Comparison of ENCODE assay signal across 1 cellular context in genomic region chr16:84266451-84266850, GRCh38.
TF ChIP-seq lines count a peak whose summit lies in the region.

No MANE protein-coding gene starts in this region.

TF ChIP-seq in HepG2, 621 proteins besides CTCF, POLR2A, EP300 and RAD21 (continues in another document):
- TF ChIP-seq GZF1 (CRISPR knock-in tag; IDR thresholded peaks at IDR 0.05) = no peak
- TF ChIP-seq ZNF414 (CRISPR knock-in tag; IDR thresholded peaks at IDR 0.05) = no peak
- peak; percentile 88 for TF ChIP-seq ZNF501 (CRISPR knock-in tag; IDR thresholded peaks at IDR 0.05)
- TF ChIP-seq CHD2 (IDR thresholded peaks at IDR 0.05; ENCODE audit: low read depth, low read length) = peak; percentile 58; the same call in 1 of the 2 replicates
- TF ChIP-seq HMGXB3 (CRISPR knock-in tag; IDR thresholded peaks at IDR 0.05; ENCODE audit: borderline replicate concordance) = peak; percentile 97
- TF ChIP-seq ZNF737 (CRISPR knock-in tag; IDR thresholded peaks at IDR 0.05; ENCODE audit: borderline replicate concordance) = no peak
- TF ChIP-seq ZNF230 (CRISPR knock-in tag; IDR thresholded peaks at IDR 0.05) = no peak
- TF ChIP-seq ZNF552 (CRISPR knock-in tag; IDR thresholded peaks at IDR 0.05; ENCODE audit: borderline replicate concordance) = no peak
- peak; percentile 73 for TF ChIP-seq SP2 (CRISPR knock-in tag; IDR thresholded peaks at IDR 0.05)
- TF ChIP-seq ZNF33A (CRISPR knock-in tag; IDR thresholded peaks at IDR 0.05; ENCODE audit: borderline replicate concordance) = no peak
- TF ChIP-seq GMEB1 (CRISPR knock-in tag; IDR thresholded peaks at IDR 0.05; ENCODE audit: borderline replicate concordance) = peak; percentile 27; the same call in 1 of the 2 replicates
- no peak for TF ChIP-seq GATA4 (IDR thresholded peaks at IDR 0.05; ENCODE audit: borderline replicate concordance, low read depth)
- TF ChIP-seq SKI (IDR thresholded peaks at IDR 0.05; ENCODE audit: partially characterized antibody) = no peak
- peak; percentile 31; the same call in 1 of the 2 replicates for TF ChIP-seq HOXA3 (CRISPR knock-in tag; IDR thresholded peaks at IDR 0.05)
- TF ChIP-seq ZNF766 (CRISPR knock-in tag; IDR thresholded peaks at IDR 0.05; ENCODE audit: borderline replicate concordance) = no peak
- peak; percentile 27; the same call in 1 of the 2 replicates for TF ChIP-seq MEF2D (CRISPR knock-in tag; IDR thresholded peaks at IDR 0.05)
- TF ChIP-seq CENPX (CRISPR knock-in tag; IDR thresholded peaks at IDR 0.05) = no peak
- peak; percentile 98 for TF ChIP-seq NR2C2 (CRISPR knock-in tag; IDR thresholded peaks at IDR 0.05; ENCODE audit: borderline replicate concordance)
- peak; percentile 38; the same call in 1 of the 2 replicates for TF ChIP-seq HDAC1 (CRISPR knock-in tag; IDR thresholded peaks at IDR 0.05)
- no peak for TF ChIP-seq ZNF775 (CRISPR knock-in tag; IDR thresholded peaks at IDR 0.05; ENCODE audit: borderline replicate concordance)
- TF ChIP-seq KLF13 (CRISPR knock-in tag; IDR thresholded peaks at IDR 0.05) = no peak
- TF ChIP-seq GATAD1 (CRISPR knock-in tag; IDR thresholded peaks at IDR 0.05) = 0 out of 2 replicates have a peak, but pooled peaks have one; percentile 28
- TF ChIP-seq KLF6 (CRISPR knock-in tag; IDR thresholded peaks at IDR 0.05) = no peak
- TF ChIP-seq TBX3 (IDR thresholded peaks at IDR 0.05; ENCODE audit: borderline replicate concordance) = peak; percentile 71; the same call in 1 of the 2 replicates
- peak; percentile 99 for TF ChIP-seq NFYC (CRISPR knock-in tag; IDR thresholded peaks at IDR 0.05)
- peak; percentile 33 for TF ChIP-seq XRCC5 (optimal IDR thresholded peaks at IDR 0.05; ENCODE audit: low read length)
- TF ChIP-seq HMGA1 (CRISPR knock-in tag; conservative IDR thresholded peaks at IDR 0.05) = 0 out of 2 replicates have a peak, but pooled peaks have one; percentile 36
- peak; percentile 92 for TF ChIP-seq RAD51 (IDR thresholded peaks at IDR 0.05; ENCODE audit: borderline replicate concordance)
- no peak for TF ChIP-seq ZNF256 (CRISPR knock-in tag; conservative IDR thresholded peaks at IDR 0.05)
- no peak for TF ChIP-seq THAP8 (CRISPR knock-in tag; IDR thresholded peaks at IDR 0.05; ENCODE audit: borderline replicate concordance)
- no peak for TF ChIP-seq GTF3A (CRISPR knock-in tag; conservative IDR thresholded peaks at IDR 0.05)
- 0 out of 2 replicates have a peak, but pooled peaks have one; percentile 28 for TF ChIP-seq DMAP1 (CRISPR knock-in tag; IDR thresholded peaks at IDR 0.05)
- TF ChIP-seq KDM5B (CRISPR knock-in tag; IDR thresholded peaks at IDR 0.05; ENCODE audit: borderline replicate concordance) = no peak
- no peak for TF ChIP-seq GTF2F1 (IDR thresholded peaks at IDR 0.05; ENCODE audit: low read length)
- TF ChIP-seq MTF1 (CRISPR knock-in tag; IDR thresholded peaks at IDR 0.05) = no peak
- peak; percentile 70; the same call in 1 of the 2 replicates for TF ChIP-seq FOXK1 (CRISPR knock-in tag; IDR thresholded peaks at IDR 0.05; ENCODE audit: borderline replicate concordance, low read depth)
- 0 out of 2 replicates have a peak, but pooled peaks have one; percentile 42 for TF ChIP-seq ZMYM3 (CRISPR knock-in tag; IDR thresholded peaks at IDR 0.05)
- no peak for TF ChIP-seq ZNF784 (CRISPR knock-in tag; IDR thresholded peaks at IDR 0.05; ENCODE audit: borderline replicate concordance)
- no peak for TF ChIP-seq PAF1 (CRISPR knock-in tag; IDR thresholded peaks at IDR 0.05)
- no peak; the same call in 1 of the 2 replicates for TF ChIP-seq ZSCAN9 (CRISPR knock-in tag; IDR thresholded peaks at IDR 0.05; ENCODE audit: borderline replicate concordance)
- TF ChIP-seq THRA (CRISPR knock-in tag; IDR thresholded peaks at IDR 0.05; ENCODE audit: borderline replicate concordance) = no peak
- TF ChIP-seq MEIS1 (CRISPR knock-in tag; IDR thresholded peaks at IDR 0.05; ENCODE audit: borderline replicate concordance) = no peak
- no peak for TF ChIP-seq ZNF678 (CRISPR knock-in tag; IDR thresholded peaks at IDR 0.05)
- no peak for TF ChIP-seq SP140L (CRISPR knock-in tag; IDR thresholded peaks at IDR 0.05; ENCODE audit: borderline replicate concordance)
- 0 out of 2 replicates have a peak, but pooled peaks have one; percentile 10 for TF ChIP-seq HNF4G (IDR thresholded peaks at IDR 0.05; ENCODE audit: borderline replicate concordance, low read depth, low read length)
- TF ChIP-seq HNF4G (CRISPR knock-in tag; IDR thresholded peaks at IDR 0.05; ENCODE audit: borderline replicate concordance, low read depth) = no peak; the same call in 1 of the 2 replicates
- no peak for TF ChIP-seq SOX13 (IDR thresholded peaks at IDR 0.05)
- no peak for TF ChIP-seq SOX13 (CRISPR knock-in tag; conservative IDR thresholded peaks at IDR 0.05 in 1 of 2, IDR thresholded peaks at IDR 0.05 in 1 of 2)
- no peak for TF ChIP-seq MED13 (CRISPR knock-in tag; IDR thresholded peaks at IDR 0.05)
- no peak for TF ChIP-seq MXI1 (IDR thresholded peaks at IDR 0.05; ENCODE audit: borderline replicate concordance, low read depth, low read length)
- no peak for TF ChIP-seq SYNCRIP (IDR thresholded peaks at IDR 0.05; ENCODE audit: insufficient read depth, low read depth, low read length)
- no peak for TF ChIP-seq SRF (IDR thresholded peaks at IDR 0.05; ENCODE audit: low read depth, low read length)
- no peak for TF ChIP-seq ZNF451 (CRISPR knock-in tag; IDR thresholded peaks at IDR 0.05)
- 0 out of 2 replicates have a peak, but pooled peaks have one; percentile 19 for TF ChIP-seq ZNF574 (CRISPR knock-in tag; IDR thresholded peaks at IDR 0.05)
- TF ChIP-seq CREM (IDR thresholded peaks at IDR 0.05) = peak; percentile 66; the same call in 1 of the 2 replicates
- no peak for TF ChIP-seq CREM (CRISPR knock-in tag; IDR thresholded peaks at IDR 0.05)
- TF ChIP-seq NR2F6 (IDR thresholded peaks at IDR 0.05) = no peak
- peak; percentile 12; the same call in 1 of the 2 replicates for TF ChIP-seq NR2F6 (CRISPR knock-in tag; IDR thresholded peaks at IDR 0.05)
- no peak for TF ChIP-seq ZFP41 (CRISPR knock-in tag; IDR thresholded peaks at IDR 0.05; ENCODE audit: borderline replicate concordance)
- TF ChIP-seq U2AF2 (IDR thresholded peaks at IDR 0.05; ENCODE audit: low read depth, low read length) = no peak
- no peak for TF ChIP-seq PTBP1 (IDR thresholded peaks at IDR 0.05; ENCODE audit: low read depth, low read length, poor library complexity, severe bottlenecking)
- peak; percentile 98 for TF ChIP-seq ZNF143 (CRISPR knock-in tag; IDR thresholded peaks at IDR 0.05)
- no peak for TF ChIP-seq GPBP1L1 (CRISPR knock-in tag; IDR thresholded peaks at IDR 0.05)
- TF ChIP-seq ZNF354B (CRISPR knock-in tag; IDR thresholded peaks at IDR 0.05) = no peak
